In genomic region chrX:153687121-153688039, GRCh38 we compare ENCODE assay signal across 8 cellular contexts. TPM values are rescaled to one million over a fixed set of nuclear protein-coding genes. Genes with fewer than 3 reads are reported as not detected.
DNase-seq lines count a peak whose midpoint lies in the region; ATAC-seq and TF ChIP-seq lines count a peak whose summit lies in the region.

Gene SLC6A8, plus strand, starts transcription at chrX:153687926. Its CDS starts 649 bp downstream, at chrX:153688575.

- H3K9me3 ChIP-seq in Panc1 (ENCODE audit: control insufficient read depth, insufficient read depth, low read depth, low read length) (no peaks in the 10 kb centered on the region), right atrium auricular region (no peaks in the 10 kb centered on the region)

- peak; percentile 68 for ATAC-seq in Panc1
- ATAC-seq in HG03108 (IDR thresholded peaks at IDR 0.05; ENCODE audit: unreplicated experiment), result no peak
- no peak for ATAC-seq in HG03025 (IDR thresholded peaks at IDR 0.05; ENCODE audit: low FRiP score, unreplicated experiment)

- H3K4me1 Mint-ChIP-seq in CD14-positive monocyte, result peaks cover 12% of the 10 kb centered on the region

- H3K36me3 Mint-ChIP-seq in CD14-positive monocyte, result peaks cover 2 to 3% of the 10 kb centered on the region in 2 donors

- no peak for DNase-seq in CD14-positive monocyte (ENCODE audit: low spot score)
- DNase-seq in HFF-Myc (ENCODE audit: extremely low read depth, low read depth), result no peak
- no peak for DNase-seq in Panc1 (ENCODE audit: low read depth, low spot score)
- DNase-seq in amniotic stem cell (lab: John Stamatoyannopoulos, UW), result peak; percentile 4
- DNase-seq in right atrium auricular region (ENCODE audit: low spot score), result peak; percentile 68
- DNase-seq in pulmonary artery endothelial cell (ENCODE audit: low read depth, low spot score), result no peak

- H3K9me3 Mint-ChIP-seq in CD14-positive monocyte, result peaks cover 0 to 17% (median 9%) of the 10 kb centered on the region in 7 donors

- H3K27ac ChIP-seq in Panc1 (ENCODE audit: low read length) (peak within 1 kb of the TSS; percentile 51; the same call in 1 of the 2 replicates), right atrium auricular region (peak within 1 kb of the TSS; percentile 72 to 88)

- H3K4me1 ChIP-seq in Panc1 (ENCODE audit: control insufficient read depth, insufficient read depth, low read length) (peaks cover 30% of the 10 kb centered on the region), right atrium auricular region (peaks cover 0 to 6% of the 10 kb centered on the region in 2 donors)

- POLR2A ChIA-PET in Panc1 (lab: Charles Lee), result no interaction called here

- H3K27ac Mint-ChIP-seq in CD14-positive monocyte, result peak within 1 kb of the TSS in 1 of 7 donors; percentile 70

- in situ Hi-C loops in Panc1 (cut with HindIII; ENCODE audit: low pct_unique_long_range_greater_than_20kb, low sequenced_read_pairs), result no loop called here

- peak within 1 kb of the TSS; percentile 72 for H3K4me3 Mint-ChIP-seq in CD14-positive monocyte

- peak within 1 kb of the TSS; percentile 49 for H3K4me3 ChIP-seq in HFF-Myc (replicated peaks; ENCODE audit: low read depth, low read length)
- H3K4me3 ChIP-seq in Panc1 (ENCODE audit: low read depth in 2 of 2, low read length in 2 of 2), result peak within 1 kb of the TSS; percentile 48 to 50
- H3K4me3 ChIP-seq in right atrium auricular region, result peak within 1 kb of the TSS; percentile 45 to 55

- TF ChIP-seq CTCF in CD14-positive monocyte (IDR thresholded peaks at IDR 0.05) (peak; percentile 17), HFF-Myc (IDR thresholded peaks at IDR 0.05; ENCODE audit: low read depth, low read length, missing control alignments) (peak; percentile 11), Panc1 (IDR thresholded peaks at IDR 0.05) (peak; percentile 61), right atrium auricular region (IDR thresholded peaks at IDR 0.05) (peak; percentile 20 to 58)

- no peaks in the 10 kb centered on the region for H3K27me3 ChIP-seq in Panc1 (ENCODE audit: control insufficient read depth, insufficient read depth, low read length)
- H3K27me3 ChIP-seq in right atrium auricular region, result no peaks in the 10 kb centered on the region

- H3K36me3 ChIP-seq in Panc1 (ENCODE audit: control insufficient read depth, insufficient read depth, low read length) (no peaks in the 10 kb centered on the region), right atrium auricular region (no peaks in the 10 kb centered on the region)

- peaks cover 33 to 73% (median 49%) of the 10 kb centered on the region in 3 donors for H3K27me3 Mint-ChIP-seq in CD14-positive monocyte (ENCODE audit: low read depth in 3 of 3)

- CTCF ChIA-PET in Panc1 (lab: Charles Lee), result interaction anchor here (0.6 to 1.9 kb wide), 6 partner anchors 20 to 214 kb away, joined by 3 to 10 read pairs (median 4); no protein-coding TSS in a partner anchor

- no TSS peak for BruUV-seq in Panc1 (replicated peaks; lab: Mats Ljungman, UMichigan)

- intact Hi-C loops in CD14-positive monocyte (cut with micrococcal nuclease) (no loop called here), Panc1 (cut with micrococcal nuclease; ENCODE audit: unreplicated experiment) (no loop called here)

RNA-seq across cellular contexts. Expression of gene SLC6A8, which starts in this region (rescaled TPM):
- under 1 TPM; 0.23 to 0.85 TPM for polyA plus RNA-seq in CD14-positive monocyte
- 125 TPM for total RNA-seq in Panc1 (2021; ENCODE audit: unreplicated experiment)
- 165 TPM for polyA plus RNA-seq in Panc1 (2012; ENCODE audit: insufficient read length)
- total RNA-seq in right atrium auricular region, result 10 to 100 TPM; 71.3 to 76.6 TPM
- total RNA-seq in pulmonary artery endothelial cell, result 8.6 and 15.9 TPM in 2 replicates

Comparison
In these comparisons a context has a peak if more than half of its experiments do, and no peak if none do; other contexts are left out.
1. DNase-seq: peak in amniotic stem cell (single experiment) and right atrium auricular region (single experiment); none in CD14-positive monocyte (single experiment), HFF-Myc (single experiment), Panc1 (single experiment) and pulmonary artery endothelial cell (single experiment).
2. CTCF ChIP-seq: peak in every context shown above with its lines; median percentile 61 in Panc1; 39 in right atrium auricular region; 17 in CD14-positive monocyte; 11 in HFF-Myc.
3. Peak in every context shown above with its lines, with median percentiles within 50 percentile points of each other: H3K4me3 ChIP-seq.